In the genomic region with DNA sequence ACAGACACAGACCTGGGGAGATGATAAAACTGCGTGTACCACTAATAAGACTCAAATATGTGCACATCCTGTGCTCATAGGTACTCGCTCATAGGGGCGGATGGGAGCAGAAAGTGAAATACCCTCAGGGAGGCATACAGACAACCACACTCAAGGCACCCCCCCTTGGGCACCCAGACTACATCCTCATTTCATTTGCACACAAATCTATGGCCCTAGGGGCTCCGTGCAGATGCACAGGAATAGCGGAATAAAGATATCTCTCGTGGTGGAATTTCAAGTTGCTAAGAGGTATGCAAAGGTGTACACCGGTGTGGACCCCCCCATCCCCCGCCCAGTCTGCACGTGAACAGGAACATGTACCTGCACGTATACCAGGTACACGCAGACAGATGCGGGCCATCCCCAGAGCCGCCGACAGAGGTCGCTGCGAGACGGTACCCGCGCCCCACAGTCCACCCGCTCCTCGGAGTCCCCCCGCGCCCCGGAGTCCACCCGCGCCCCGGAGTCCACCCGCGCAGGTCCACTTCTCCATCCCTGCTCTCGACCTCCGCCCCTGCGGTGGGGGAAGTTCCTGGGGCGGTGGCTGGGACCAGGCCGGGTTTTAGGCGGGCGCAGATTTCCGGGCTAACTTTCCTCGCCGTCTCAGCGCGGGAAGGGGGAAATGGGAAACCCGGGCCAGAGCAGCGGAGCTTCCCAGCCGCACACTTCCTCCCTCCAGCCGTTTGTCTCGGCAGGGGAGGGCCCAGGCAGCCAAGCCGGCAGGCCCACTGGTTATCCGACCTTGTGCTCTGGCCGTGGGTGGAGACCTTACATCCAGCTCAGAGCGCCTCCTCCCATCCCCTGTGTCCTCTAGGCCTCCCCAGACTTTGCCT, we compare ENCODE assay signal across 8 cellular contexts. TPM values are rescaled to one million over a fixed set of nuclear protein-coding genes. Genes with fewer than 3 reads are reported as not detected.
DNase-seq lines count a peak whose midpoint lies in the region; ATAC-seq and TF ChIP-seq lines count a peak whose summit lies in the region.

No MANE protein-coding gene starts in this region.

- H3K9me3 Mint-ChIP-seq in naive thymus-derived CD8-positive, alpha-beta T cell: no peaks in the 10 kb centered on the region

- POLR2A ChIA-PET in naive thymus-derived CD8-positive, alpha-beta T cell (lab: Charles Lee): no interaction called here

- H3K36me3 Mint-ChIP-seq in naive thymus-derived CD8-positive, alpha-beta T cell: no peaks in the 10 kb centered on the region

- TF ChIP-seq POLR2A in GM15510 (IDR thresholded peaks at IDR 0.05; ENCODE audit: borderline replicate concordance, extremely low read depth, insufficient read length): peak; percentile 31

- peaks cover 5 to 36% (median 21%) of the 10 kb centered on the region in 4 donors for H3K4me1 Mint-ChIP-seq in naive thymus-derived CD8-positive, alpha-beta T cell

- peak overlapping the region in 6 of 10 donors; percentile 36 to 80 (median 64) for H3K27ac Mint-ChIP-seq in naive thymus-derived CD8-positive, alpha-beta T cell

- DNase-seq in NOMO-1 treated with DMSO at 0.1 percent for 48 hours (lab: John Stamatoyannopoulos, UW; ENCODE audit: unreplicated experiment): peak; percentile 43
- DNase-seq in activated CD8-positive, alpha-beta memory T cell treated with anti-CD3 and anti-CD28 coated beads, Interleukin-2, amount 50 U/mL, for 48 hours: peak; percentile 93
- peak; percentile 47 to 83 (median 70) for DNase-seq in naive thymus-derived CD8-positive, alpha-beta T cell
- DNase-seq in stimulated activated naive CD8-positive, alpha-beta T cell treated with anti-CD3 and anti-CD28 coated beads, Interleukin-15, Interleukin-2, amounts not matched to agents 100 U/mL and 50 U/mL, for 24 hours: peak; percentile 83
- DNase-seq in putamen (ENCODE audit: low spot score): no peak

- peak; percentile 57 for ATAC-seq in HG02763 (IDR thresholded peaks at IDR 0.05; ENCODE audit: unreplicated experiment)
- peak; percentile 84 for ATAC-seq in esophagus mucosa
- ATAC-seq in naive thymus-derived CD8-positive, alpha-beta T cell: peak; percentile 94 to 97
- peak; percentile 81 for ATAC-seq in stimulated activated naive CD8-positive, alpha-beta T cell treated with anti-CD3 and anti-CD28 coated beads, Interleukin-15, Interleukin-2, amounts not matched to agents 100 U/mL and 50 U/mL, for 24 hours

- H3K4me3 Mint-ChIP-seq in naive thymus-derived CD8-positive, alpha-beta T cell: peak overlapping the region; percentile 50 to 75 (median 66)

- peaks cover 3 to 18% (median 3%) of the 10 kb centered on the region in 5 donors for H3K27me3 Mint-ChIP-seq in naive thymus-derived CD8-positive, alpha-beta T cell

RNA-seq across cellular contexts. Expression of a gene that starts 1.0 kb away (rescaled TPM):
- 0.08 TPM for total RNA-seq in esophagus mucosa
- total RNA-seq in naive thymus-derived CD8-positive, alpha-beta T cell: not detected
- not detected for polyA plus RNA-seq in naive thymus-derived CD8-positive, alpha-beta T cell
